9 cellular contexts compared by ENCODE assay signal in the genomic region with DNA sequence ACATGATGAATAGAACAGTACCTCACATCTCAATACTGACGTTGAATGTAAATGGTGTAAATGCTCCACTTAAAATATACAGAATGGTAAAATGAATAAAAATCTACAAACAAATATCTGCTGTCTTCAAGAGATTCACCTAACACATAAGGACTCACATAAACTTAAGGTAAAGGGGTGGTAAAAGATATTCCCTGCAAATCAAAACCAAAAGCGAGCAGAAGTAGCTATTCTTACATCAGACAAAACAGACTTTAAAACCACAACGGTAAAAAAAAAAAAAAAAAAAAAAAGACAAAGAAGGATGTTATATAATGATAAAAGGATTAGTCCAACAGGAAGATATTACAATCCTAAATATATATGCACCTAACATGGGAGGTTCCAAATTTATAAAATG.
"Had no signal": no experiment of that assay in that cellular context is flagged by ENCODE, and none has a peak within 500 bp of the region (broad histone marks: within the 10 kb centered on the region; RNA-seq: fewer than 3 reads in every experiment).

No MANE protein-coding gene starts in this region.

- DNase-seq: GM23248, GOT3, H7, HFFc6, IMR-90, KBM-7 had no signal

- H3K36me3 ChIP-seq: HAP-1 had no signal

- ATAC-seq: HCT116 had no signal

- H3K27ac Mint-ChIP-seq: HFFc6 had no signal

- H2AFZ ChIP-seq: GM23248 had no signal

- H3K27ac ChIP-seq: GM23248 had no signal

- H3K4me3 Mint-ChIP-seq: HFFc6 had no signal

- H3K4me1 ChIP-seq: HAP-1 had no signal

- FAIRE-seq: HTR-8/SVneo had no signal

- H3K4me3 ChIP-seq: GM23248, HAP-1 had no signal

- H3K9ac ChIP-seq: GM23248 had no signal

- H3K9me3 ChIP-seq: HAP-1 had no signal
